Comparison of ENCODE assay signal across 8 cellular contexts in the genomic region with DNA sequence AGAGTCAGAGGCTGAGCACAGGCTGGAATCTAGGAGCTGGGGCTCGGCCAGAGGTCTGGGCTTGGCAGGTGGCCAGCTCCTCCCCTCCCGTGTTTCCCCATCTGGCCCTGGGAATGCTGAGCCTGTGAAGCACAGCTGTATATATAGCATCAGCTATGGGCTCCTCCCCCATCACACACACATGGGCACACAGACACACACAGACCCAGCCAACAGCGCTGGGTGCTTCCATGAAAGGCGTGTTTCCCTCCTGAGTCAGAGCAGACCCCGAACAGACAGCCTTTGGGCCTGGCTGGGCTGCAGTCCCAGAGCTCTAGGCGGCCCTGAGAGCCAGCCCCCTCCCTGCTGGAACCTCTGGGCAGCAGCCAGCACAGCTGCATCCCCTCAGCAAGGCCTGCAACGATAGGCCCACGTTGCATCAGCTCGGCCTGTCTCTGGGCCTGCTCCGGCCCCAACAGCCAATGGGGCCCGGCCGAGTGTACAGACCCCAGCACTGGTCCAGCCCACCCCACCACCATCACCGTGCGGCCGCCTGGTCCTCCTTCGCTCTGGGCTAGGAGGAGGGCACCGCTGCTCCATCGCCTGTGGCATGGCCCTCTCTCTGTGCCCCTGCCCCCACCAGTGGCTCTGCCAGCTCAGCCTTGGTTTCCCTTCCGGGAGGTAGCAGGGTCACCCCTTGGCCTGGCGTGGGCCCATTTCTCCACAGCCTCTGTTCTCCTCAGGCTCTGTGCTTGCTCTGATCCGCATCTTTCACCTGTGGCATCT. TPM values are rescaled to one million over a fixed set of nuclear protein-coding genes. Genes with fewer than 3 reads are reported as not detected.
DNase-seq lines count a peak whose midpoint lies in the region; ATAC-seq, FAIRE-seq and TF ChIP-seq lines count a peak whose summit lies in the region.

No MANE protein-coding gene starts in this region.

- peaks cover 3% of the 10 kb centered on the region for H3K9me3 Mint-ChIP-seq in Caco-2 (ENCODE audit: unreplicated experiment)

- BruUV-seq in Caco-2 (replicated peaks; lab: Mats Ljungman, UMichigan) (no TSS peak), PC-9 (replicated peaks; lab: Mats Ljungman, UMichigan) (no TSS peak), OCI-LY7 (replicated peaks; lab: Mats Ljungman, UMichigan) (no TSS peak)

- intact Hi-C loops in Caco-2 (cut with micrococcal nuclease; ENCODE audit: unreplicated experiment) = no loop called here
- intact Hi-C loops in PC-9 (cut with micrococcal nuclease; ENCODE audit: unreplicated experiment) = no loop called here
- intact Hi-C loops in OCI-LY7 (cut with micrococcal nuclease; ENCODE audit: unreplicated experiment) = no loop called here

- H3K27me3 ChIP-seq in Caco-2 (replicated peaks; ENCODE audit: control insufficient read depth, insufficient read depth, low read length) = no peaks in the 10 kb centered on the region
- H3K27me3 ChIP-seq in PC-9 (ENCODE audit: insufficient read depth, low read depth) = no peaks in the 10 kb centered on the region

- H3K4me3 ChIP-seq in Caco-2 (ENCODE audit: low read depth, low read length) (no peak overlapping the region), PC-9 (no peak overlapping the region), OCI-LY7 (ENCODE audit: low read depth, low read length, poor library complexity, severe bottlenecking) (no peak overlapping the region)

- no peaks in the 10 kb centered on the region for H3K36me3 Mint-ChIP-seq in Caco-2 (ENCODE audit: insufficient read depth, unreplicated experiment)

- TF ChIP-seq CTCF in Caco-2 (IDR thresholded peaks at IDR 0.05; ENCODE audit: insufficient read depth in 1 of 2, low read depth in 1 of 2, low read length in 1 of 2, severe bottlenecking in 1 of 2, unreplicated experiment in 1 of 2) (no peak), PC-9 (conservative IDR thresholded peaks at IDR 0.05) (no peak), OCI-LY7 (conservative IDR thresholded peaks at IDR 0.05; ENCODE audit: low read length) (no peak)

- CTCF ChIA-PET in Caco-2 (lab: Charles Lee) = interaction anchor here (1.0 to 1.7 kb wide), 4 partner anchors 20 to 110 kb away, joined by 3 to 10 read pairs (median 4); no protein-coding TSS in a partner anchor
- CTCF ChIA-PET in PC-9 (lab: Charles Lee) = no interaction called here
- CTCF ChIA-PET in OCI-LY7 (lab: Charles Lee; ENCODE audit: unreplicated experiment) = interaction anchor here (0.6 to 1.5 kb wide), 2 partner anchors 10 to 86 kb away, joined by 3 to 5 read pairs; no protein-coding TSS in a partner anchor

- H3K4me1 ChIP-seq in Caco-2 (peaks cover 26% of the 10 kb centered on the region), PC-9 (replicated peaks; ENCODE audit: insufficient read depth) (peaks cover 10% of the 10 kb centered on the region), OCI-LY7 (ENCODE audit: insufficient read depth, low read length, poor library complexity, severe bottlenecking) (no peaks in the 10 kb centered on the region)

- H3K27ac ChIP-seq in PC-9 (no peak overlapping the region), OCI-LY7 (ENCODE audit: low read depth, low read length, poor library complexity, severe bottlenecking) (no peak overlapping the region)

- FAIRE-seq in H54 (lab: Jason Lieb, UNC) = no peak

- peaks cover 45% of the 10 kb centered on the region for H3K4me1 Mint-ChIP-seq in Caco-2 (ENCODE audit: low read depth, unreplicated experiment)

- no peak for TF ChIP-seq POLR2A in H54 (IDR thresholded peaks at IDR 0.05; ENCODE audit: low read depth, low read length)

- H3F3A ChIP-seq in PC-9 (ENCODE audit: insufficient read depth, low read depth) = 0 out of 2 replicates have a peak, but pooled peaks cover under 1% of the 10 kb centered on the region

- H3K4me2 ChIP-seq in PC-9 (no peak overlapping the region), OCI-LY7 (ENCODE audit: low read length) (no peak overlapping the region)

- POLR2A ChIA-PET in Caco-2 (lab: Charles Lee) (interaction anchor here (2.2 kb wide), 1 partner anchor 8 kb away, joined by 17 read pairs; a partner anchor contains a TSS), PC-9 (lab: Charles Lee; ENCODE audit: unreplicated experiment) (interaction anchor here (0.7 kb wide), 1 partner anchor 8 kb away, joined by 7 read pairs; no protein-coding TSS in a partner anchor), OCI-LY7 (lab: Charles Lee) (interaction anchor here (0.6 kb wide), 1 partner anchor 1405 kb away, joined by 4 read pairs; no protein-coding TSS in a partner anchor)

- no peak overlapping the region for H3K4me3 Mint-ChIP-seq in Caco-2 (ENCODE audit: unreplicated experiment)

- DNase-seq in Caco-2 = peak in 1 of 2 experiments; percentile 52
- peak; percentile 89 for DNase-seq in mucosa of gallbladder (ENCODE audit: low spot score)
- DNase-seq in PC-9 = no peak
- no peak for DNase-seq in OCI-LY7 (ENCODE audit: low spot score)
- DNase-seq in H54 (ENCODE audit: insufficient read length, low spot score) = no peak

- H3K36me3 ChIP-seq in Caco-2 (ENCODE audit: control insufficient read depth, insufficient read depth, low read length) (no peaks in the 10 kb centered on the region), PC-9 (ENCODE audit: low read depth) (no peaks in the 10 kb centered on the region), OCI-LY7 (ENCODE audit: insufficient read depth, low read length) (no peaks in the 10 kb centered on the region)

- H3K9me2 ChIP-seq in PC-9 (ENCODE audit: insufficient read depth) (no peaks in the 10 kb centered on the region), OCI-LY7 (ENCODE audit: insufficient read depth, low read length) (no peaks in the 10 kb centered on the region)

- ATAC-seq in esophagus mucosa = peak; percentile 55
- ATAC-seq in GM19023 (IDR thresholded peaks at IDR 0.05; ENCODE audit: unreplicated experiment) = no peak

- H3K9me3 ChIP-seq in Caco-2 (no peaks in the 10 kb centered on the region), PC-9 (ENCODE audit: insufficient read depth, low read depth) (no peaks in the 10 kb centered on the region), OCI-LY7 (ENCODE audit: low read length) (no peaks in the 10 kb centered on the region)

- H3K79me2 ChIP-seq in PC-9 (ENCODE audit: low read depth) (no peaks in the 10 kb centered on the region), OCI-LY7 (ENCODE audit: insufficient read depth, low read depth, low read length) (no peaks in the 10 kb centered on the region)

- H2AFZ ChIP-seq in PC-9 (no peak overlapping the region), OCI-LY7 (ENCODE audit: low read length) (no peak overlapping the region)

- H3K27me3 Mint-ChIP-seq in Caco-2 (ENCODE audit: insufficient read depth, unreplicated experiment) = no peaks in the 10 kb centered on the region

- H3K27ac Mint-ChIP-seq in Caco-2 (ENCODE audit: unreplicated experiment) = peak overlapping the region; percentile 82

- H4K20me1 ChIP-seq in PC-9 (ENCODE audit: insufficient read depth) = no peaks in the 10 kb centered on the region
- no peaks in the 10 kb centered on the region for H4K20me1 ChIP-seq in OCI-LY7 (ENCODE audit: insufficient read depth, low read length)

TF ChIP-seq in PFSK-1, 5 proteins besides CTCF, POLR2A, EP300 and RAD21:
- TF ChIP-seq FOXP2 (optimal IDR thresholded peaks at IDR 0.05; ENCODE audit: borderline replicate concordance, extremely low read depth, extremely low read length, insufficient read depth) = no peak
- peak; percentile 84 for TF ChIP-seq POLR2AphosphoS5 (IDR thresholded peaks at IDR 0.05; ENCODE audit: low read depth, low read length)
- no peak for TF ChIP-seq TAF1 (IDR thresholded peaks at IDR 0.05; ENCODE audit: borderline replicate concordance, insufficient read depth, low read length)
- TF ChIP-seq, protein P1, sequence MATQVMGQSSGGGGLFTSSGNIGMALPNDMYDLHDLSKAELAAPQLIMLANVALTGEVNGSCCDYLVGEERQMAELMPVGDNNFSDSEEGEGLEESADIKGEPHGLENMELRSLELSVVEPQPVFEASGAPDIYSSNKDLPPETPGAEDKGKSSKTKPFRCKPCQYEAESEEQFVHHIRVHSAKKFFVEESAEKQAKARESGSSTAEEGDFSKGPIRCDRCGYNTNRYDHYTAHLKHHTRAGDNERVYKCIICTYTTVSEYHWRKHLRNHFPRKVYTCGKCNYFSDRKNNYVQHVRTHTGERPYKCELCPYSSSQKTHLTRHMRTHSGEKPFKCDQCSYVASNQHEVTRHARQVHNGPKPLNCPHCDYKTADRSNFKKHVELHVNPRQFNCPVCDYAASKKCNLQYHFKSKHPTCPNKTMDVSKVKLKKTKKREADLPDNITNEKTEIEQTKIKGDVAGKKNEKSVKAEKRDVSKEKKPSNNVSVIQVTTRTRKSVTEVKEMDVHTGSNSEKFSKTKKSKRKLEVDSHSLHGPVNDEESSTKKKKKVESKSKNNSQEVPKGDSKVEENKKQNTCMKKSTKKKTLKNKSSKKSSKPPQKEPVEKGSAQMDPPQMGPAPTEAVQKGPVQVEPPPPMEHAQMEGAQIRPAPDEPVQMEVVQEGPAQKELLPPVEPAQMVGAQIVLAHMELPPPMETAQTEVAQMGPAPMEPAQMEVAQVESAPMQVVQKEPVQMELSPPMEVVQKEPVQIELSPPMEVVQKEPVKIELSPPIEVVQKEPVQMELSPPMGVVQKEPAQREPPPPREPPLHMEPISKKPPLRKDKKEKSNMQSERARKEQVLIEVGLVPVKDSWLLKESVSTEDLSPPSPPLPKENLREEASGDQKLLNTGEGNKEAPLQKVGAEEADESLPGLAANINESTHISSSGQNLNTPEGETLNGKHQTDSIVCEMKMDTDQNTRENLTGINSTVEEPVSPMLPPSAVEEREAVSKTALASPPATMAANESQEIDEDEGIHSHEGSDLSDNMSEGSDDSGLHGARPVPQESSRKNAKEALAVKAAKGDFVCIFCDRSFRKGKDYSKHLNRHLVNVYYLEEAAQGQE (IDR thresholded peaks at IDR 0.05; ENCODE audit: insufficient read depth in 1 of 2, low read depth in 2 of 2, low read length in 2 of 2) = 0 out of 4 replicates have a peak, but pooled peaks of 1 of the 2 experiments have one; percentile 14
- TF ChIP-seq SIN3A (IDR thresholded peaks at IDR 0.05; ENCODE audit: borderline replicate concordance, insufficient read depth, low read length) = peak; percentile 78; the same call in 1 of the 2 replicates

RNA-seq across cellular contexts. Expression of a gene that starts 7.6 kb away (rescaled TPM):
- total RNA-seq in Caco-2 (2022) (481 and 528 TPM in 2 replicates), esophagus mucosa (23.8 TPM), mucosa of gallbladder (141 TPM), PC-9 (2021) (152 and 180 TPM in 2 replicates), OCI-LY7 (2022) (not detected in 2 replicates)
- polyA plus RNA-seq in PFSK-1 (2012; ENCODE audit: insufficient read length, low read depth) = 1,618 TPM
- total RNA-seq in OCI-LY7 (2014; rRNA removed; shearing (Covaris generic)) = 0.33 TPM in 1 of 2 replicates, not detected in the other

RNA-seq across cellular contexts. Expression of a gene that starts 28.7 kb away (rescaled TPM):
- total RNA-seq in Caco-2 (2022) (25.7 and 28.6 TPM in 2 replicates), esophagus mucosa (1.0 TPM), mucosa of gallbladder (16.7 TPM), PC-9 (2021) (7.9 and 9.9 TPM in 2 replicates), OCI-LY7 (2022) (49.9 and 57.3 TPM in 2 replicates)
- 29.0 TPM for polyA plus RNA-seq in PFSK-1 (2012; ENCODE audit: insufficient read length, low read depth)
- 13.5 and 14.3 TPM in 2 replicates for total RNA-seq in OCI-LY7 (2014; rRNA removed; shearing (Covaris generic))

Comparison
In these comparisons a context has a peak if more than half of its experiments do, and no peak if none do; other contexts are left out.
1. RNA of a gene that starts 7.6 kb away (total RNA-seq): 481 to 528 TPM in Caco-2, 152 to 180 TPM in PC-9, 141 TPM in mucosa of gallbladder (single experiment) and 23.8 TPM in esophagus mucosa (single experiment); 0.33 TPM in OCI-LY7; every median in the first group is over 10 times any median in the second.